ENCODE assay signal across 12 cellular contexts in genomic region chr7:150739045-150739432, GRCh38. TPM values are rescaled to one million over a fixed set of nuclear protein-coding genes. Genes with fewer than 3 reads are reported as not detected.
DNase-seq lines count a peak whose midpoint lies in the region; ATAC-seq, FAIRE-seq and TF ChIP-seq lines count a peak whose summit lies in the region.
"Had no signal": no experiment of that assay in that cellular context is flagged by ENCODE, and none has a peak within 500 bp of the region (broad histone marks: within the 10 kb centered on the region; RNA-seq: fewer than 3 reads in every experiment).

No MANE protein-coding gene starts in this region.

- H3K27ac ChIP-seq in kidney (ENCODE audit: low read depth in 2 of 2, low read length in 2 of 2) = peak overlapping the region; percentile 13 to 34
- peak overlapping the region; percentile 82 to 91 (median 86) for H3K27ac ChIP-seq in upper lobe of left lung
- no peak overlapping the region for H3K27ac ChIP-seq in Karpas-422 (ENCODE audit: low read length)

- peaks cover 0 to 6% of the 10 kb centered on the region in 2 donors for H3K4me1 ChIP-seq in kidney (ENCODE audit: control insufficient read depth in 1 of 2, insufficient read depth in 1 of 2, low read depth in 1 of 2, low read length in 2 of 2)
- peaks cover 13 to 30% (median 20%) of the 10 kb centered on the region in 4 donors for H3K4me1 ChIP-seq in upper lobe of left lung
- no peaks in the 10 kb centered on the region for H3K4me1 ChIP-seq in Karpas-422 (ENCODE audit: low read length)
- H3K4me1 ChIP-seq: BE2C had no signal

- FAIRE-seq in kidney (lab: Jason Lieb, UNC) = no peak

- ATAC-seq in activated CD8-positive, alpha-beta T cell treated with anti-CD3 and anti-CD28 coated beads for 36 hours = no peak
- ATAC-seq in upper lobe of left lung (ENCODE audit: low FRiP score in 2 of 2) = no peak
- no peak for ATAC-seq in HG03139 (IDR thresholded peaks at IDR 0.05; ENCODE audit: unreplicated experiment)

- no peak for TF ChIP-seq EP300 in upper lobe of left lung (IDR thresholded peaks at IDR 0.05)

- no peaks in the 10 kb centered on the region for H3K9me3 Mint-ChIP-seq in activated naive CD4-positive, alpha-beta T cell treated with anti-CD3 and anti-CD28 coated beads, Interleukin-2, amount 50 U/mL, for 24 hours
- H3K9me3 Mint-ChIP-seq in activated CD8-positive, alpha-beta T cell treated with anti-CD3 and anti-CD28 coated beads for 36 hours = peaks cover 7% of the 10 kb centered on the region

- peaks cover 74% of the 10 kb centered on the region for H3K4me1 Mint-ChIP-seq in activated naive CD4-positive, alpha-beta T cell treated with anti-CD3 and anti-CD28 coated beads, Interleukin-2, amount 50 U/mL, for 24 hours
- H3K4me1 Mint-ChIP-seq in activated CD8-positive, alpha-beta T cell treated with anti-CD3 and anti-CD28 coated beads for 36 hours (ENCODE audit: low read depth) = peaks cover 71% of the 10 kb centered on the region

- H3K9ac ChIP-seq in kidney (ENCODE audit: low read length in 2 of 2) (no peak overlapping the region), Karpas-422 (ENCODE audit: low read length) (no peak overlapping the region)

- H3K36me3 ChIP-seq in kidney (ENCODE audit: control insufficient read depth in 1 of 2, insufficient read depth in 2 of 2, low read length in 2 of 2) = peaks cover 0 to 2% of the 10 kb centered on the region in 2 donors
- H3K36me3 ChIP-seq in upper lobe of left lung = peaks cover 0 to 35% (median 21%) of the 10 kb centered on the region in 4 donors
- no peaks in the 10 kb centered on the region for H3K36me3 ChIP-seq in Karpas-422 (ENCODE audit: insufficient read depth, low read length)
- H3K36me3 ChIP-seq: BE2C had no signal

- H3K79me2 ChIP-seq in Karpas-422 (ENCODE audit: low read length) = no peaks in the 10 kb centered on the region

- H4K20me1 ChIP-seq in Karpas-422 (ENCODE audit: insufficient read depth, low read depth, low read length) = no peaks in the 10 kb centered on the region

- POLR2A ChIA-PET in activated CD8-positive, alpha-beta T cell treated with anti-CD3 and anti-CD28 coated beads for 36 hours (lab: Charles Lee) = interaction anchor here (0.6 to 3.7 kb wide), 18 partner anchors 8 to 290 kb away, joined by 3 to 39 read pairs (median 6); partner anchors contain the start of genes GIMAP1, GIMAP2, GIMAP4 and GIMAP6
- POLR2A ChIA-PET in HEK293T (lab: Yijun Ruan, JAX) = no interaction called here

- intact Hi-C loops in activated CD8-positive, alpha-beta T cell treated with anti-CD3 and anti-CD28 coated beads for 36 hours (cut with micrococcal nuclease) = loop anchor here (2.0 to 5.0 kb wide), 5 partner anchors 16 to 287 kb away; partner anchors contain the start of genes GIMAP4 and GIMAP8
- intact Hi-C loops in kidney (cut with DNase I) = no loop called here

- CTCF ChIA-PET in activated CD8-positive, alpha-beta T cell treated with anti-CD3 and anti-CD28 coated beads for 36 hours (lab: Charles Lee) = interaction anchor here (1.3 to 1.6 kb wide), 4 partner anchors 16 to 186 kb away, joined by 3 to 6 read pairs (median 5); partner anchors contain the start of gene GIMAP1
- CTCF ChIA-PET in HEK293T (lab: Yijun Ruan, JAX) = no interaction called here

- no peak for TF ChIP-seq POLR2A in upper lobe of left lung (IDR thresholded peaks at IDR 0.05)

- H3K9me3 ChIP-seq in kidney (ENCODE audit: control insufficient read depth in 1 of 2, low read length in 2 of 2) (no peaks in the 10 kb centered on the region), upper lobe of left lung (no peaks in the 10 kb centered on the region), Karpas-422 (ENCODE audit: low read length) (no peaks in the 10 kb centered on the region)
- H3K9me3 ChIP-seq: BE2C had no signal

- no peak overlapping the region for H3K4me2 ChIP-seq in Karpas-422 (ENCODE audit: low read depth, low read length, poor library complexity, severe bottlenecking)

- H3K9me2 ChIP-seq in Karpas-422 (replicated peaks; ENCODE audit: insufficient read depth, low read length) = no peaks in the 10 kb centered on the region

- H3K27me3 ChIP-seq in upper lobe of left lung (no peaks in the 10 kb centered on the region), Karpas-422 (ENCODE audit: low read length) (no peaks in the 10 kb centered on the region)

- H3K4me3 ChIP-seq in kidney (ENCODE audit: low read length in 2 of 2) = peak overlapping the region; percentile 67 to 85
- H3K4me3 ChIP-seq in upper lobe of left lung = peak overlapping the region; percentile 40 to 58 (median 50)
- no peak overlapping the region for H3K4me3 ChIP-seq in Karpas-422 (ENCODE audit: low read length)

- no peak overlapping the region for H2AFZ ChIP-seq in Karpas-422 (ENCODE audit: low read length)

- H3K36me3 Mint-ChIP-seq in activated naive CD4-positive, alpha-beta T cell treated with anti-CD3 and anti-CD28 coated beads, Interleukin-2, amount 50 U/mL, for 24 hours = peaks cover 43% of the 10 kb centered on the region
- peaks cover 61% of the 10 kb centered on the region for H3K36me3 Mint-ChIP-seq in activated CD8-positive, alpha-beta T cell treated with anti-CD3 and anti-CD28 coated beads for 36 hours (ENCODE audit: low read depth)

- H3K27ac Mint-ChIP-seq in activated naive CD4-positive, alpha-beta T cell treated with anti-CD3 and anti-CD28 coated beads, Interleukin-2, amount 50 U/mL, for 24 hours = peak overlapping the region; percentile 99
- H3K27ac Mint-ChIP-seq in activated CD8-positive, alpha-beta T cell treated with anti-CD3 and anti-CD28 coated beads for 36 hours = peak overlapping the region; percentile 97

- peak; percentile 28 for TF ChIP-seq CTCF in activated CD8-positive, alpha-beta T cell treated with anti-CD3 and anti-CD28 coated beads for 36 hours (IDR thresholded peaks at IDR 0.05)
- peak; percentile 19 for TF ChIP-seq CTCF in kidney (IDR thresholded peaks at IDR 0.05; ENCODE audit: borderline replicate concordance, extremely low read depth, insufficient read depth)
- TF ChIP-seq CTCF in upper lobe of left lung (IDR thresholded peaks at IDR 0.05) = peak in 1 of 6 experiments; percentile 11

- H3K27me3 Mint-ChIP-seq in activated naive CD4-positive, alpha-beta T cell treated with anti-CD3 and anti-CD28 coated beads, Interleukin-2, amount 50 U/mL, for 24 hours = no peaks in the 10 kb centered on the region
- no peaks in the 10 kb centered on the region for H3K27me3 Mint-ChIP-seq in activated CD8-positive, alpha-beta T cell treated with anti-CD3 and anti-CD28 coated beads for 36 hours

- peak overlapping the region; percentile 95 for H3K4me3 Mint-ChIP-seq in activated naive CD4-positive, alpha-beta T cell treated with anti-CD3 and anti-CD28 coated beads, Interleukin-2, amount 50 U/mL, for 24 hours
- peak overlapping the region; percentile 89 for H3K4me3 Mint-ChIP-seq in activated CD8-positive, alpha-beta T cell treated with anti-CD3 and anti-CD28 coated beads for 36 hours

- no peak for DNase-seq in activated naive CD4-positive, alpha-beta T cell (lab: John Stamatoyannopoulos, UW)
- DNase-seq in activated CD8-positive, alpha-beta T cell treated with anti-CD3 and anti-CD28 coated beads for 36 hours = no peak
- DNase-seq in kidney (no peak), upper lobe of left lung (no peak), HEK293T (ENCODE audit: extremely low spot score) (no peak), Karpas-422 (no peak)
- DNase-seq: BE2C, NCI-H526 had no signal

TF ChIP-seq in HEK293T, 16 proteins besides CTCF, POLR2A, EP300 and RAD21:
- TF ChIP-seq ARNT (IDR thresholded peaks at IDR 0.05) = no peak
- TF ChIP-seq FOXK2 (IDR thresholded peaks at IDR 0.05) = no peak
- TF ChIP-seq L3MBTL2 (conservative IDR thresholded peaks at IDR 0.05) = no peak
- TF ChIP-seq FOXA1 (IDR thresholded peaks at IDR 0.05) = no peak
- no peak for TF ChIP-seq PKNOX1 (IDR thresholded peaks at IDR 0.05)
- TF ChIP-seq HDGF (IDR thresholded peaks at IDR 0.05; ENCODE audit: borderline replicate concordance) = no peak
- no peak for TF ChIP-seq BHLHE40 (IDR thresholded peaks at IDR 0.05; ENCODE audit: borderline replicate concordance)
- TF ChIP-seq NFRKB (IDR thresholded peaks at IDR 0.05) = no peak
- no peak for TF ChIP-seq LEF1 (IDR thresholded peaks at IDR 0.05; ENCODE audit: borderline replicate concordance)
- no peak for TF ChIP-seq FOXM1 (IDR thresholded peaks at IDR 0.05; ENCODE audit: borderline replicate concordance)
- no peak for TF ChIP-seq SUZ12 (IDR thresholded peaks at IDR 0.05)
- no peak for TF ChIP-seq ELF4 (IDR thresholded peaks at IDR 0.05)
- TF ChIP-seq SP1 (IDR thresholded peaks at IDR 0.05) = no peak
- TF ChIP-seq TARDBP (IDR thresholded peaks at IDR 0.05) = no peak
- no peak for TF ChIP-seq CTBP1 (IDR thresholded peaks at IDR 0.05; ENCODE audit: borderline replicate concordance)
- TF ChIP-seq ZNF384 (IDR thresholded peaks at IDR 0.05) = no peak
TF ChIP-seq in HEK293T: peak in this region for 0.

RNA-seq across cellular contexts. Expression of gene GIMAP5, which starts 1.8 kb away (rescaled TPM):
- total RNA-seq in activated CD8-positive, alpha-beta T cell treated with anti-CD3 and anti-CD28 coated beads for 36 hours = 10 to 100 TPM; 37.6 to 40.7 TPM
- total RNA-seq in kidney = 30.0 TPM
- polyA plus RNA-seq in kidney (ENCODE audit: insufficient read depth, low read depth, low replicate concordance) = 21.2 TPM
- 100 to 1,000 TPM in 1 of 6 donors, 10 to 100 TPM in 5; 28.0 to 103 (median 41.3) TPM for total RNA-seq in upper lobe of left lung
- not detected in 2 replicates for total RNA-seq in Karpas-422 (2014; rRNA removed; shearing (Covaris generic); ENCODE audit: low replicate concordance)
- total RNA-seq: chondrocyte had no signal

RNA-seq across cellular contexts. Expression of gene GIMAP1, which starts 22.6 kb away (rescaled TPM):
- 1 to 10 TPM; 8.7 to 9.3 TPM for total RNA-seq in activated CD8-positive, alpha-beta T cell treated with anti-CD3 and anti-CD28 coated beads for 36 hours
- 10.2 TPM for total RNA-seq in kidney
- polyA plus RNA-seq in kidney (ENCODE audit: insufficient read depth, low read depth, low replicate concordance) = 6.4 TPM
- total RNA-seq in upper lobe of left lung = 10 to 100 TPM in 5 of 6 donors, 1 to 10 TPM in 1; 8.4 to 13.5 (median 12.1) TPM
- 0.07 TPM in 1 of 2 replicates, not detected in the other for total RNA-seq in Karpas-422 (2014; rRNA removed; shearing (Covaris generic); ENCODE audit: low replicate concordance)
- total RNA-seq: chondrocyte, HT1080 had no signal

RNA-seq across cellular contexts. Expression of gene GIMAP2, which starts 53.5 kb away (rescaled TPM):
- 10 to 100 TPM; 42.2 to 42.7 TPM for total RNA-seq in activated CD8-positive, alpha-beta T cell treated with anti-CD3 and anti-CD28 coated beads for 36 hours
- total RNA-seq in kidney = 19.5 TPM
- polyA plus RNA-seq in kidney (ENCODE audit: insufficient read depth, low read depth, low replicate concordance) = 6.7 TPM
- 10 to 100 TPM; 15.5 to 34.0 (median 23.0) TPM for total RNA-seq in upper lobe of left lung
- total RNA-seq in Karpas-422 (2014; rRNA removed; shearing (Covaris generic); ENCODE audit: low replicate concordance) = 1.0 and 1.3 TPM in 2 replicates
- total RNA-seq: chondrocyte had no signal

Comparison
In these comparisons a context has a peak if more than half of its experiments do, and no peak if none do; other contexts are left out.
1. RNA of gene GIMAP5, which starts 1.8 kb away (total RNA-seq): 28.0 to 103 TPM in upper lobe of left lung, 37.6 to 40.7 TPM in activated CD8-positive, alpha-beta T cell treated with anti-CD3 and anti-CD28 coated beads for 36 hours and 30.0 TPM in kidney (single experiment); not detected in Karpas-422; every median in the first group is over 10 times any median in the second.